ENCODE assay signal across 8 cellular contexts in the genomic region with DNA sequence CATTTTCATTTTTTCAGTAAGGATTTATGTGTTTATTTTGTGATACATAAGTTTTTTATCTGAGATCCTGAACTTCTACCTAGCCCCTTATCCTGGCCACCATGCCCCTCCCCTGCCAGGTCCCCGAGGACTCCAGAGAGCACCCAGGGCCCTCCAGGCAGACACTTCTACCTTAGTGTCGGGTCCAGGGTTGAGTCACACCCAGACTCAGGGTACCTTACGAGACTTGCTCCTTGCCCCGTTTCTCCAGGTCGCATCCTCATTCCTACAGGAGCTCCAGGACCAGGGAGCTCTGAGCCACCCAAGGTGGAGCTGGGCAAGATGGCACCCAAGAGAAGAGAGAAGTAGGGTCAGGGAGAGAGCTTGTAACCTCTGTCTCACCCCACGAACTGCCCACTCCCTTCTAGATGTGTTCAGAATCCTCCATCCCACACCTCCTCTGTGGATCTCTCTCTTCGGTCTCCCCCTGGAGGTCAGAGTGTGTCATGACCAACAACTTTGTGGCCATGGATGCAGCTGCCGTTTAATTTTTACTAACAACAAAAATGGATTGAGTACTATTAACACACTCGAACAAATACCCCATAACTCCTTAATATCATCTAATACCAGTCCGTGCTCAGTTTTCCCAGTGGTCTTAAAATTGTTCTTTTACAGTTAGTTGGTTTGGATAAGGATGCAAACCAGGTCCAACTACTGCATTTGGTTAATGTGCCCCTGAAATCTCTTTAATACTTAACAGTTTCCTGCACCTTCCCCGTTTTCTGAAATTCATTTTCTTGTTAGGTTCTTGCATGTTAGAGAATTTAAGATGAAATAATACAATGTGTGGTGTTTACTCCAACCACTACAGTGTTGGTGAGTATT.
A peak's percentile ranks its signal among the peaks of the same experiment; 100 is the strongest.
DNase-seq lines count a peak whose midpoint lies in the region; ATAC-seq lines count a peak whose summit lies in the region.

No MANE protein-coding gene starts in this region.

- no peak overlapping the region for H3K4me3 Mint-ChIP-seq in immature natural killer cell

- DNase-seq in 8988T: peak; percentile 45
- peak; percentile 26 for DNase-seq in GDM1 (lab: John Stamatoyannopoulos, UW)
- DNase-seq in NCI-H748 treated with DMSO at 0.1 percent for 48 hours (lab: John Stamatoyannopoulos, UW): peak; percentile 84
- DNase-seq in astrocyte of the hippocampus (ENCODE audit: low read depth, low spot score): peak; percentile 45
- peak; percentile 64 to 72 (median 68) for DNase-seq in immature natural killer cell
- peak; percentile 12 to 28 for DNase-seq in stimulated activated CD4-positive, alpha-beta T cell treated with anti-CD3 and anti-CD28 coated beads, Interleukin-4, amount 100 ng/mL, for 48 hours (ENCODE audit: low read depth in 2 of 2)
- no peak for DNase-seq in NCI-H2196 treated with DMSO at 0.1 percent for 48 hours (lab: John Stamatoyannopoulos, UW; ENCODE audit: unreplicated experiment)

- peaks cover 17 to 21% of the 10 kb centered on the region in 2 donors for H3K4me1 Mint-ChIP-seq in immature natural killer cell

- peak overlapping the region in 5 of 6 donors; percentile 5 to 89 (median 62) for H3K27ac Mint-ChIP-seq in immature natural killer cell

- peak; percentile 80 for ATAC-seq in HG02885 (IDR thresholded peaks at IDR 0.05; ENCODE audit: poor library complexity, unreplicated experiment)

- H3K27me3 Mint-ChIP-seq in immature natural killer cell (ENCODE audit: low read depth in 3 of 3): peaks cover 0 to 1% (median 0%) of the 10 kb centered on the region in 3 donors

- H3K36me3 Mint-ChIP-seq in immature natural killer cell: no peaks in the 10 kb centered on the region

- H3K9me3 Mint-ChIP-seq in immature natural killer cell: no peaks in the 10 kb centered on the region
